ENCODE assay signal across 8 cellular contexts in genomic region chr21:32727728-32728454, GRCh38. TPM values are rescaled to one million over a fixed set of nuclear protein-coding genes. Genes with fewer than 3 reads are reported as not detected.
DNase-seq lines count a peak whose midpoint lies in the region; ATAC-seq and TF ChIP-seq lines count a peak whose summit lies in the region.

Gene SYNJ1, minus strand, starts transcription at chr21:32728013. Its CDS starts 1,118 bp downstream, at chr21:32726895.

- H3K4me3 ChIP-seq in epithelial cell of esophagus (ENCODE audit: low read length), result peak within 1 kb of the TSS; percentile 92

- TF ChIP-seq CTCF in epithelial cell of esophagus (IDR thresholded peaks at IDR 0.05; ENCODE audit: insufficient read depth, low read depth, low read length, missing control alignments), result no peak

- no peak for TF ChIP-seq EP300 in Ishikawa (IDR thresholded peaks at IDR 0.05; ENCODE audit: borderline replicate concordance)

- DNase-seq in DMS153 treated with DMSO at 0.1 percent for 48 hours (lab: John Stamatoyannopoulos, UW; ENCODE audit: unreplicated experiment) (peak; percentile 74), OCI-M2 (lab: John Stamatoyannopoulos, UW; ENCODE audit: unreplicated experiment) (peak; percentile 80), activated T-cell treated with anti-CD3 and anti-CD28 coated beads for 4 hours (peak; percentile 88), epithelial cell of esophagus (ENCODE audit: low read depth) (peak; percentile 98), mucosa of gallbladder (ENCODE audit: low spot score) (peak; percentile 94)
- peak; percentile 91 for DNase-seq in stimulated activated CD8-positive, alpha-beta memory T cell treated with anti-CD3 and anti-CD28 coated beads, Interleukin-4, amount 100 ng/mL, for 24 hours (ENCODE audit: low read depth)

- ATAC-seq in GM21619 (IDR thresholded peaks at IDR 0.05; ENCODE audit: unreplicated experiment), result peak; percentile 87

- TF ChIP-seq RAD21 in Ishikawa (IDR thresholded peaks at IDR 0.05; ENCODE audit: low read depth), result peak; percentile 11; the same call in 1 of the 2 replicates

TF ChIP-seq in Ishikawa, 13 proteins besides CTCF, POLR2A, EP300 and RAD21:
- TF ChIP-seq TEAD4 (IDR thresholded peaks at IDR 0.05) (peak; percentile 72), NFIC (IDR thresholded peaks at IDR 0.05) (no peak), CEBPB (IDR thresholded peaks at IDR 0.05) (no peak), ZBTB7A (IDR thresholded peaks at IDR 0.05; ENCODE audit: low read depth) (peak; percentile 89; the same call in 1 of the 2 replicates), CREB1 (IDR thresholded peaks at IDR 0.05; ENCODE audit: low read depth) (peak; percentile 72), MAX (IDR thresholded peaks at IDR 0.05) (peak; percentile 77), TAF1 (IDR thresholded peaks at IDR 0.05; ENCODE audit: low read depth) (peak; percentile 69), FOXM1 (IDR thresholded peaks at IDR 0.05; ENCODE audit: borderline replicate concordance, low read depth) (no peak; the same call in 1 of the 2 replicates), TCF12 (IDR thresholded peaks at IDR 0.05; ENCODE audit: low read depth) (peak; percentile 57; the same call in 1 of the 2 replicates), REST (IDR thresholded peaks at IDR 0.05; ENCODE audit: low read depth) (peak; percentile 96), EGR1 (IDR thresholded peaks at IDR 0.05) (peak; percentile 81), YY1 (IDR thresholded peaks at IDR 0.05; ENCODE audit: low read depth) (peak; percentile 26; the same call in 1 of the 2 replicates), USF1 (IDR thresholded peaks at IDR 0.05) (no peak)

RNA-seq across cellular contexts. Expression of gene SYNJ1, which starts in this region (rescaled TPM):
- total RNA-seq in mucosa of gallbladder, result 17.5 TPM

Comparison
In these comparisons a context has a peak if more than half of its experiments do, and no peak if none do; other contexts are left out.
1. Peak in every context shown above with its lines: DNase-seq, ATAC-seq and H3K4me3 ChIP-seq.